Comparison of ENCODE assay signal across 10 cellular contexts in genomic region chr2:96408631-96409542, GRCh38.
A peak's percentile ranks its signal among the peaks of the same experiment; 100 is the strongest.
DNase-seq lines count a peak whose midpoint lies in the region; ATAC-seq and TF ChIP-seq lines count a peak whose summit lies in the region.
"Had no signal": no experiment of that assay in that cellular context is flagged by ENCODE, and none has a peak within 500 bp of the region (broad histone marks: within the 10 kb centered on the region; RNA-seq: fewer than 3 reads in every experiment).

No MANE protein-coding gene starts in this region.

- TF ChIP-seq CTCF in epithelial cell of proximal tubule (conservative IDR thresholded peaks at IDR 0.05; ENCODE audit: low read depth, low read length) (peak; percentile 32), osteoblast (IDR thresholded peaks at IDR 0.05; ENCODE audit: extremely low read depth, low read depth, low read length) (peak; percentile 19)

- no peaks in the 10 kb centered on the region for H3K9me3 ChIP-seq in osteoblast (ENCODE audit: low read depth, low read length)

- DNase-seq in Caki2 (ENCODE audit: low read depth) (peak; percentile 86), NCI-H526 (lab: John Stamatoyannopoulos, UW) (peak; percentile 15 to 51), epithelial cell of proximal tubule (ENCODE audit: low read depth) (no peak), osteoblast (ENCODE audit: insufficient read length, low spot score, missing footprints) (no peak), left lobe of liver (ENCODE audit: low spot score) (no peak)
- no peak for DNase-seq in stimulated activated naive CD8-positive, alpha-beta T cell treated with anti-CD3 and anti-CD28 coated beads, Interleukin-15, Interleukin-2, amounts not matched to agents 100 U/mL and 50 U/mL, for 24 hours
- DNase-seq in effector CD4-positive, alpha-beta T cell, result no peak
- DNase-seq: activated T-cell treated with anti-CD3 and anti-CD28 coated beads, Interleukin-2, amount 50 U/mL, for 1 hour; Kasumi-1 had no signal

- no peak for ATAC-seq in stimulated activated naive CD8-positive, alpha-beta T cell treated with anti-CD3 and anti-CD28 coated beads, Interleukin-15, Interleukin-2, amounts not matched to agents 100 U/mL and 50 U/mL, for 24 hours
- ATAC-seq in HG03175 (IDR thresholded peaks at IDR 0.05; ENCODE audit: unreplicated experiment) (no peak), left lobe of liver (no peak)

- no peak overlapping the region for H3K4me3 ChIP-seq in epithelial cell of proximal tubule (ENCODE audit: low read depth, low read length)
- no peak overlapping the region for H3K4me3 ChIP-seq in osteoblast (ENCODE audit: insufficient read depth, low read length)

- no peak overlapping the region for H2AFZ ChIP-seq in osteoblast (ENCODE audit: low read length)

- H3K27me3 ChIP-seq in osteoblast (ENCODE audit: insufficient read depth, low read length), result peaks cover 10% of the 10 kb centered on the region

- no peak overlapping the region for H3K4me2 ChIP-seq in osteoblast (ENCODE audit: insufficient read depth, low read length)

- in situ Hi-C loops in Caki2 (cut with HindIII; ENCODE audit: low pct_unique_long_range_greater_than_20kb, low sequenced_read_pairs), result no loop called here

- no peak overlapping the region for H3K27ac ChIP-seq in osteoblast (ENCODE audit: low read depth, low read length)

- H3K79me2 ChIP-seq in osteoblast (ENCODE audit: insufficient read depth, low read length), result no peaks in the 10 kb centered on the region

- H3K36me3 ChIP-seq in osteoblast (ENCODE audit: insufficient read depth, low read length), result no peaks in the 10 kb centered on the region

- no peaks in the 10 kb centered on the region for H4K20me1 ChIP-seq in osteoblast (ENCODE audit: insufficient read depth, low read length)

- H3K4me1 ChIP-seq in osteoblast (ENCODE audit: insufficient read depth, low read length), result peaks cover 3% of the 10 kb centered on the region

Comparison
In these comparisons a context has a peak if more than half of its experiments do, and no peak if none do; other contexts are left out.
1. DNase-seq: peak in Caki2 (single experiment) and NCI-H526 (2 of 2); none in epithelial cell of proximal tubule (single experiment), osteoblast (single experiment), stimulated activated naive CD8-positive, alpha-beta T cell treated with anti-CD3 and anti-CD28 coated beads, Interleukin-15, Interleukin-2, amounts not matched to agents 100 U/mL and 50 U/mL, for 24 hours (single experiment), effector CD4-positive, alpha-beta T cell (single experiment) and left lobe of liver (single experiment).